ENCODE assay signal across 8 cellular contexts in genomic region chr12:106248849-106249371, GRCh38. TPM values are rescaled to one million over a fixed set of nuclear protein-coding genes. Genes with fewer than 3 reads are reported as not detected.
DNase-seq lines count a peak whose midpoint lies in the region; ATAC-seq and TF ChIP-seq lines count a peak whose summit lies in the region.

No MANE protein-coding gene starts in this region.

- peaks cover 24% of the 10 kb centered on the region for H3K4me1 ChIP-seq in PC-3 (ENCODE audit: insufficient read depth, low read length)

- H3K27ac ChIP-seq in PC-3 (ENCODE audit: low read length): peak overlapping the region; percentile 64

- intact Hi-C loops in PC-3 (cut with micrococcal nuclease): loop anchor here (1.0 to 5.0 kb wide), 3 partner anchors 38 to 108 kb away; partner anchors contain the start of gene POLR3B

- peak; percentile 50 for DNase-seq in GM10266 (ENCODE audit: extremely low spot score)
- DNase-seq in PC-3: peak; percentile 42
- DNase-seq in amniotic stem cell (lab: John Stamatoyannopoulos, UW): peak; percentile 38
- DNase-seq in stimulated activated CD4-positive, alpha-beta T cell treated with anti-CD3 and anti-CD28 coated beads, Interleukin-15, amount 100 ng/mL, for 24 hours: peak; percentile 51
- DNase-seq in NCI-H2081 (lab: John Stamatoyannopoulos, UW): no peak
- DNase-seq in GM13976 (ENCODE audit: low spot score): no peak

- H3K79me2 ChIP-seq in PC-3 (ENCODE audit: low read length): peaks cover 30% of the 10 kb centered on the region

- peaks cover 7% of the 10 kb centered on the region for H4K20me1 ChIP-seq in PC-3 (ENCODE audit: low read length)

- POLR2A ChIA-PET in PC-3 (lab: Charles Lee; ENCODE audit: unreplicated experiment): interaction anchor here (0.5 kb wide), 1 partner anchor 87 kb away, joined by 20 read pairs; no protein-coding TSS in a partner anchor

- no peaks in the 10 kb centered on the region for H3K9me3 ChIP-seq in PC-3 (ENCODE audit: low read length)

- H3K36me3 ChIP-seq in PC-3 (ENCODE audit: low read depth, low read length): peaks cover 2% of the 10 kb centered on the region; the same call in 1 of the 2 replicates

- in situ Hi-C loops in GM13976 (cut with MboI; ENCODE audit: low sequenced_read_pairs, unreplicated experiment): no loop called here

- H2AFZ ChIP-seq in PC-3 (ENCODE audit: low read length): peak overlapping the region; percentile 96

- no peak for TF ChIP-seq CTCF in GM10266 (IDR thresholded peaks at IDR 0.05; ENCODE audit: control insufficient read depth, insufficient read depth, low read depth, missing control alignments)
- TF ChIP-seq CTCF in PC-3 (conservative IDR thresholded peaks at IDR 0.05; ENCODE audit: low read depth, low read length): no peak
- TF ChIP-seq CTCF in GM13976 (IDR thresholded peaks at IDR 0.05; ENCODE audit: borderline replicate concordance, control extremely low read depth, extremely low read depth, insufficient read depth, missing control alignments): no peak

- ATAC-seq in PC-3 (0 out of 2 replicates have a peak, but pooled peaks have one; percentile 0), HG02885 (IDR thresholded peaks at IDR 0.05; ENCODE audit: poor library complexity, unreplicated experiment) (no peak)

- no TSS peak for BruUV-seq in PC-3 (replicated peaks; lab: Mats Ljungman, UMichigan)

- H3K4me2 ChIP-seq in PC-3 (ENCODE audit: low read length): peak overlapping the region; percentile 94

- no peaks in the 10 kb centered on the region for H3K9me2 ChIP-seq in PC-3 (replicated peaks; ENCODE audit: low read length)

- CTCF ChIA-PET in PC-3 (lab: Charles Lee): no interaction called here

- H3K27me3 ChIP-seq in PC-3 (ENCODE audit: low read length): no peaks in the 10 kb centered on the region

- peak overlapping the region; percentile 85 for H3K9ac ChIP-seq in PC-3 (ENCODE audit: low read length)

- no peaks in the 10 kb centered on the region for H3F3A ChIP-seq in PC-3 (ENCODE audit: low read length, unreplicated experiment)

- H3K4me3 ChIP-seq in PC-3 (ENCODE audit: low read length): peak overlapping the region; percentile 73
- peak overlapping the region; percentile 65 for H3K4me3 ChIP-seq in iPS-11a (ENCODE audit: low read depth, low read length)

RNA-seq across cellular contexts. Expression of gene CKAP4, which starts 1.1 kb away (rescaled TPM):
- total RNA-seq in PC-3 (2014; rRNA removed): 76.3 and 99.1 TPM in 2 replicates

RNA-seq across cellular contexts. Expression of gene TCP11L2, which starts 53.6 kb away (rescaled TPM):
- 10.1 and 12.1 TPM in 2 replicates for total RNA-seq in PC-3 (2014; rRNA removed)

Comparison
In these comparisons a context has a peak if more than half of its experiments do, and no peak if none do; other contexts are left out.
1. DNase-seq: peak in GM10266 (single experiment), PC-3 (single experiment), amniotic stem cell (single experiment) and stimulated activated CD4-positive, alpha-beta T cell treated with anti-CD3 and anti-CD28 coated beads, Interleukin-15, amount 100 ng/mL, for 24 hours (single experiment); none in NCI-H2081 (0 of 2) and GM13976 (single experiment).